In genomic region chr5:145887217-145887616, GRCh38 we compare ENCODE assay signal across 2 cellular contexts.
TF ChIP-seq lines count a peak whose summit lies in the region.

No MANE protein-coding gene starts in this region.

TF ChIP-seq in K562, 482 proteins besides CTCF, POLR2A, EP300 and RAD21:
- no peak for TF ChIP-seq CBX1 (IDR thresholded peaks at IDR 0.05; ENCODE audit: low read depth)
- peak; percentile 87 for TF ChIP-seq HMBOX1 (IDR thresholded peaks at IDR 0.05)
- 0 out of 2 replicates have a peak, but pooled peaks have one; percentile 15 for TF ChIP-seq SMC3 (conservative IDR thresholded peaks at IDR 0.05; ENCODE audit: insufficient read depth, low read depth, low read length)

TF ChIP-seq in GM23338, 12 proteins besides CTCF, POLR2A, EP300 and RAD21:
- TF ChIP-seq EZH2 (IDR thresholded peaks at IDR 0.05; ENCODE audit: low read depth, unreplicated experiment) (no peak), ZNF331 (CRISPR knock-in tag; IDR thresholded peaks at IDR 0.05; ENCODE audit: low read depth) (no peak), POLR2AphosphoS5 (IDR thresholded peaks at IDR 0.05; ENCODE audit: low read depth) (no peak), EZH2phosphoT487 (IDR thresholded peaks at IDR 0.05; ENCODE audit: unreplicated experiment) (no peak), ZNF462 (CRISPR knock-in tag; IDR thresholded peaks at IDR 0.05) (no peak), JUNB (IDR thresholded peaks at IDR 0.05; ENCODE audit: unreplicated experiment) (no peak), ZNF114 (CRISPR knock-in tag; IDR thresholded peaks at IDR 0.05) (no peak), REST (IDR thresholded peaks at IDR 0.05; ENCODE audit: unreplicated experiment) (no peak), STAT1 (IDR thresholded peaks at IDR 0.05; ENCODE audit: unreplicated experiment) (no peak), NANOG (IDR thresholded peaks at IDR 0.05; ENCODE audit: borderline replicate concordance) (no peak)
- TF ChIP-seq, protein P1, sequence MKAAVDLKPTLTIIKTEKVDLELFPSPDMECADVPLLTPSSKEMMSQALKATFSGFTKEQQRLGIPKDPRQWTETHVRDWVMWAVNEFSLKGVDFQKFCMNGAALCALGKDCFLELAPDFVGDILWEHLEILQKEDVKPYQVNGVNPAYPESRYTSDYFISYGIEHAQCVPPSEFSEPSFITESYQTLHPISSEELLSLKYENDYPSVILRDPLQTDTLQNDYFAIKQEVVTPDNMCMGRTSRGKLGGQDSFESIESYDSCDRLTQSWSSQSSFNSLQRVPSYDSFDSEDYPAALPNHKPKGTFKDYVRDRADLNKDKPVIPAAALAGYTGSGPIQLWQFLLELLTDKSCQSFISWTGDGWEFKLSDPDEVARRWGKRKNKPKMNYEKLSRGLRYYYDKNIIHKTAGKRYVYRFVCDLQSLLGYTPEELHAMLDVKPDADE (IDR thresholded peaks at IDR 0.05): no peak
